ENCODE assay signal across 10 cellular contexts in genomic region chr15:63052961-63053698, GRCh38. TPM values are rescaled to one million over a fixed set of nuclear protein-coding genes. Genes with fewer than 3 reads are reported as not detected.
DNase-seq lines count a peak whose midpoint lies in the region; ATAC-seq, FAIRE-seq and TF ChIP-seq lines count a peak whose summit lies in the region.
"Had no signal": no experiment of that assay in that cellular context is flagged by ENCODE, and none has a peak within 500 bp of the region (broad histone marks: within the 10 kb centered on the region; RNA-seq: fewer than 3 reads in every experiment).

No MANE protein-coding gene starts in this region.

- no peak overlapping the region for H3K18ac ChIP-seq in H1 (ENCODE audit: extremely low read depth, low read length)

- H3K4ac ChIP-seq in H1 (replicated peaks; ENCODE audit: insufficient read length, low read depth, low read length): no peak overlapping the region

- no peak overlapping the region for H3K56ac ChIP-seq in H1 (replicated peaks; ENCODE audit: insufficient read length, low read depth, low read length)

- TF ChIP-seq POLR2A in H1 (IDR thresholded peaks at IDR 0.05; ENCODE audit: control extremely low read depth in 1 of 2, low read depth in 2 of 2, low read length in 2 of 2): peak; percentile 48 to 65; a peak in 2 of 3 replicates

- H3K36me3 ChIP-seq in MG63 (peaks cover 47% of the 10 kb centered on the region), H1 (ENCODE audit: control insufficient read depth in 2 of 4, insufficient read depth in 4 of 4, low read length in 3 of 4) (peaks cover 20 to 73% (median 39%) of the 10 kb centered on the region in 4 experiments), lung (ENCODE audit: control insufficient read depth in 2 of 2, insufficient read depth in 2 of 2, low read length in 2 of 2) (peaks cover 9 to 10% of the 10 kb centered on the region in 2 donors)

- H4K20me1 ChIP-seq in H1 (replicated peaks in 1 of 2; ENCODE audit: control insufficient read depth in 1 of 2, insufficient read depth in 2 of 2, low read length in 2 of 2): peaks cover 0 to 17% of the 10 kb centered on the region in 2 experiments

- POLR2A ChIA-PET in H1 (lab: Charles Lee; ENCODE audit: partially characterized antibody): interaction anchor here (0.7 to 30.9 kb wide), 20 partner anchors 8 to 271 kb away, joined by 3 to 635 read pairs (median 4); partner anchors contain the start of gene TPM1

- peak overlapping the region; percentile 47 for H3K4me3 Mint-ChIP-seq in type B pancreatic cell
- H3K4me3 Mint-ChIP-seq: central memory CD8-positive, alpha-beta T cell had no signal

- H2AK5ac ChIP-seq in H1 (ENCODE audit: low read depth, low read length): no peak overlapping the region

- H3K9ac ChIP-seq in H1 (replicated peaks in 1 of 4; ENCODE audit: extremely low read depth in 1 of 4, low read depth in 3 of 4, low read length in 3 of 4): no peak overlapping the region

- H2BK120ac ChIP-seq in H1 (replicated peaks; ENCODE audit: low read depth, low read length): no peak overlapping the region

- no peak overlapping the region for H2BK5ac ChIP-seq in H1 (ENCODE audit: low read depth, low read length)

- peaks cover 6 to 67% of the 10 kb centered on the region in 2 experiments; a peak in 3 of 4 replicates for H3K79me2 ChIP-seq in H1 (ENCODE audit: control insufficient read depth in 1 of 2, insufficient read depth in 2 of 2, low read length in 2 of 2)

- H2BK12ac ChIP-seq in H1 (ENCODE audit: low read depth, low read length): no peak overlapping the region

- H3K4me3 ChIP-seq in MG63: no peak overlapping the region
- H3K4me3 ChIP-seq in H1 (ENCODE audit: extremely low read depth in 1 of 4, insufficient read depth in 2 of 4, low read depth in 3 of 4, low read length in 4 of 4): no peak overlapping the region
- H3K4me3 ChIP-seq in lung: no peak overlapping the region

- CTCF ChIA-PET in H1 (lab: Charles Lee; ENCODE audit: partially characterized antibody): interaction anchor here (0.7 to 1.5 kb wide), 4 partner anchors 12 to 271 kb away, joined by 3 to 4 read pairs (median 4); no protein-coding TSS in a partner anchor

- peaks cover 48% of the 10 kb centered on the region for H3K36me3 Mint-ChIP-seq in type B pancreatic cell

- H4K8ac ChIP-seq in H1 (ENCODE audit: extremely low read depth, insufficient read depth, low read length): no peak overlapping the region

- no peaks in the 10 kb centered on the region for H3K27me3 Mint-ChIP-seq in type B pancreatic cell
- H3K27me3 Mint-ChIP-seq: central memory CD8-positive, alpha-beta T cell had no signal

- no peak overlapping the region for H4K91ac ChIP-seq in H1 (replicated peaks; ENCODE audit: insufficient read length, low read length)

- no peak for FAIRE-seq in H1 (lab: Jason Lieb, UNC)

- DNase-seq in MG63 (peak; percentile 30), H1 (ENCODE audit: low read depth in 1 of 2, low spot score in 2 of 2) (no peak), lung (ENCODE audit: low spot score) (no peak), type B pancreatic cell (ENCODE audit: extremely low spot score, unreplicated experiment) (no peak), NCI-H226 (no peak), DMS114 treated with DMSO at 0.1 percent for 48 hours (lab: John Stamatoyannopoulos, UW; ENCODE audit: unreplicated experiment) (no peak), dedifferentiated amniotic fluid mesenchymal stem cell (ENCODE audit: extremely low spot score) (no peak)
- DNase-seq: NCI-H146 had no signal

- H3K27ac Mint-ChIP-seq in type B pancreatic cell: peak overlapping the region; percentile 82

- H2BK15ac ChIP-seq in H1 (ENCODE audit: low read length): no peak overlapping the region

- no peak for TF ChIP-seq EP300 in H1 (IDR thresholded peaks at IDR 0.05; ENCODE audit: borderline replicate concordance in 1 of 2, low read depth in 2 of 2, low read length in 2 of 2)

- ATAC-seq in lung (ENCODE audit: insufficient read depth, low FRiP score) (no peak), GM18873 (IDR thresholded peaks at IDR 0.05; ENCODE audit: low FRiP score, unreplicated experiment) (no peak)

- H3K4me2 ChIP-seq in H1 (ENCODE audit: insufficient read depth in 1 of 2, low read depth in 2 of 2, low read length in 2 of 2): no peak overlapping the region

- H3K79me1 ChIP-seq in H1 (ENCODE audit: low read depth, low read length): peaks cover 5% of the 10 kb centered on the region; the same call in 1 of the 2 replicates

- H3K27ac ChIP-seq in H1 (ENCODE audit: low read depth, low read length) (no peak overlapping the region), lung (ENCODE audit: low read depth in 1 of 2, low read length in 1 of 2) (peak overlapping the region; percentile 54 to 85)

- H3K4me1 ChIP-seq in H1 (replicated peaks in 1 of 4; ENCODE audit: control insufficient read depth in 3 of 4, insufficient read depth in 4 of 4, low read length in 3 of 4) (peaks cover 2 to 7% (median 5%) of the 10 kb centered on the region in 4 experiments; a peak in 6 of 7 replicates), lung (ENCODE audit: control insufficient read depth in 2 of 2, insufficient read depth in 2 of 2, low read length in 2 of 2) (peaks cover 11 to 20% of the 10 kb centered on the region in 2 donors)

- H2AFZ ChIP-seq in H1 (ENCODE audit: low read length): no peak overlapping the region

- no peak overlapping the region for H2BK20ac ChIP-seq in H1 (ENCODE audit: low read length)

- H3K9me3 Mint-ChIP-seq in type B pancreatic cell: no peaks in the 10 kb centered on the region
- H3K9me3 Mint-ChIP-seq: central memory CD8-positive, alpha-beta T cell had no signal

- 88% methylated on average over 6 of the region's 7 CpGs; no CpG with 5 or more reads in 1 of the 2 experiments for WGBS in H1 (ENCODE audit: extremely low coverage in 1 of 2, insufficient coverage in 1 of 2, insufficient read length in 1 of 2, insufficient replicate concordance in 2 of 2, low coverage in 1 of 2, low lambda C conversion rate in 2 of 2, missing lambda C conversion rate in 1 of 2), 2 experiments
- 52 to 62% methylated on average over 7 of the region's 7 CpGs for WGBS in lung, 2 donors

- TF ChIP-seq CTCF in H1 (IDR thresholded peaks at IDR 0.05; ENCODE audit: control extremely low read depth in 1 of 3, insufficient read depth in 1 of 3, low read depth in 1 of 3, low read length in 3 of 3) (no peak), lung (IDR thresholded peaks at IDR 0.05; ENCODE audit: control extremely low read depth, extremely low read depth) (no peak), type B pancreatic cell (conservative IDR thresholded peaks at IDR 0.05) (no peak)

- H3K9me3 ChIP-seq in MG63 (no peaks in the 10 kb centered on the region), H1 (ENCODE audit: insufficient read depth in 2 of 2, low read depth in 1 of 2, low read length in 1 of 2) (no peaks in the 10 kb centered on the region), lung (ENCODE audit: control insufficient read depth in 2 of 2, insufficient read depth in 1 of 2, low read length in 1 of 2) (no peaks in the 10 kb centered on the region)

- H3K4me1 Mint-ChIP-seq in type B pancreatic cell (ENCODE audit: unreplicated experiment): peaks cover 68% of the 10 kb centered on the region

- H3K23me2 ChIP-seq in H1 (ENCODE audit: low read depth, low read length): peaks cover 8% of the 10 kb centered on the region; the same call in 1 of the 2 replicates

- H3K27me3 ChIP-seq in MG63: no peaks in the 10 kb centered on the region
- H3K27me3 ChIP-seq in H1 (replicated peaks in 1 of 4; ENCODE audit: control insufficient read depth in 3 of 4, extremely low read depth in 1 of 4, insufficient read depth in 3 of 4, low read length in 3 of 4): no peaks in the 10 kb centered on the region
- H3K27me3 ChIP-seq in lung (ENCODE audit: control insufficient read depth, insufficient read depth): no peaks in the 10 kb centered on the region

- no peak overlapping the region for H3K14ac ChIP-seq in H1 (ENCODE audit: insufficient read length)

- no peak overlapping the region for H4K5ac ChIP-seq in H1 (ENCODE audit: insufficient read length, low read depth, low read length)

- TF ChIP-seq RAD21 in H1 (IDR thresholded peaks at IDR 0.05 in 1 of 2, conservative IDR thresholded peaks at IDR 0.05 in 1 of 2; ENCODE audit: low read depth in 2 of 2, low read length in 2 of 2): no peak

- H3K23ac ChIP-seq in H1 (ENCODE audit: insufficient read length): no peak overlapping the region

TF ChIP-seq in H1, 55 proteins besides CTCF, POLR2A, EP300 and RAD21:
- TF ChIP-seq TAF1 (IDR thresholded peaks at IDR 0.05; ENCODE audit: low read depth, low read length): no peak
- no peak for TF ChIP-seq ASH2L (IDR thresholded peaks at IDR 0.05; ENCODE audit: low read length)
- TF ChIP-seq ZNF274 (IDR thresholded peaks at IDR 0.05; ENCODE audit: borderline replicate concordance, extremely low read depth, low read length): no peak
- TF ChIP-seq GABPA (IDR thresholded peaks at IDR 0.05; ENCODE audit: borderline replicate concordance, insufficient read depth, low read length): no peak
- TF ChIP-seq POLR2AphosphoS5 (IDR thresholded peaks at IDR 0.05; ENCODE audit: low read depth, low read length): peak; percentile 69
- no peak for TF ChIP-seq SP4 (IDR thresholded peaks at IDR 0.05; ENCODE audit: low read length)
- no peak for TF ChIP-seq SIN3A (conservative IDR thresholded peaks at IDR 0.05 in 1 of 2, IDR thresholded peaks at IDR 0.05 in 1 of 2; ENCODE audit: low read depth in 1 of 2, low read length in 2 of 2)
- no peak for TF ChIP-seq HDAC6 (IDR thresholded peaks at IDR 0.05; ENCODE audit: low read depth, low read length)

RNA-seq across cellular contexts. Expression of gene TPM1, which starts 10.6 kb away (rescaled TPM):
- total RNA-seq in MG63 (2014; rRNA removed; shearing (Covaris generic); ENCODE audit: low replicate concordance): 441 and 711 TPM in 2 replicates
- 571 and 579 TPM in 2 replicates for total RNA-seq in H1 (2021; fragmentation: NEBNext Ultra II Directional; extraction: Animal tissue kit (Norgen Biotek cat#: 25700))
- 246 and 258 TPM in 2 replicates for polyA plus RNA-seq in H1 (2011; rRNA removed)
- 481 TPM for polyA plus RNA-seq in H1 (2011; cell fraction: cytosol; rRNA removed)
- polyA plus RNA-seq in H1 (2011; cell fraction: nucleus; rRNA removed): 537 TPM
- 409 to 588 TPM (median 457 TPM) in 4 replicates for polyA plus RNA-seq in H1 (2012, experiment 1 of 2)
- polyA plus RNA-seq in H1 (2012, experiment 2 of 2): 113 TPM
- 292 TPM for polyA plus RNA-seq in H1 (2013, experiment 1 of 2)
- polyA plus RNA-seq in H1 (2013, experiment 2 of 2): 291 TPM
- polyA minus RNA-seq in H1 (2011; rRNA and poly(A)+ RNA removed): 221 and 265 TPM in 2 replicates
- polyA minus RNA-seq in H1 (2011; cell fraction: cytosol; rRNA and poly(A)+ RNA removed): 225 TPM
- 741 TPM for polyA minus RNA-seq in H1 (2011; cell fraction: nucleus; rRNA and poly(A)+ RNA removed)
- 100 to 1,000 TPM; 191 to 469 TPM for total RNA-seq in lung
- 100 to 1,000 TPM; 118 to 194 TPM for polyA plus RNA-seq in lung
- total RNA-seq in type B pancreatic cell (ENCODE audit: low replicate concordance): 343 and 447 TPM in 2 replicates
